In the genomic region with DNA sequence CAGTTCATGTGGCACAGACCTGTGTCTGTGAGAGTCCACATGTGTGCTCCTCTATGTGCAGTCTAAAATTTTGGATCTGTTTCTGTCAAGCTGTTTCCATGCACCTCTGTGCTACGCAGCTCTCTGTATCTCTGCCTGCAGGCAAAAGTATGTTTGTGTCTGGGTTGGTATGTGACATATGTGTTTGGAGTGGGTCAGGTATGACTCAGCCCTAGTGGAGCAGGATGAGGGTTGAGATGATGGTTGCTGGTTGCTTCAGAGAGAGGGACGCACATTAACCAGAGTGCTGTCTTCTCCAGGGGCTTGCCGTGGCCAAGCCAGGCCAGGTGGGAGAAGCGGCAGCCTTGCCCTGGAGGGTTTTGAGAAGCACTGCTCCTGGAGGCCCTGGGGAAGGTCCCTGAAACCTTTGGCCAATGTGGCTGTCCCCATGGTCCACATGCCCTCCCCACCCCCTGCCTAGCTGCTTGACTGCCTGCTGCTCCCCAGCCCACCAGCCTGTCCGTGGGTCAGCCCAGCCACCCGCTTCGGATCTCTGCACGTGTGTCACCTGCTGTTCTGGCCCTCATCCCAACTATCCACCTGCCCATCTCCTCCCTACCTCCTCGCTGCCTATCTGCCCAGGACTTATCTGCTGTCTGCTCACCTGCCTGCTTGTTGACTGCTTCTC, we compare ENCODE assay signal across 1 cellular context.
TF ChIP-seq lines count a peak whose summit lies in the region.

No MANE protein-coding gene starts in this region.

TF ChIP-seq in IMR-90, 13 proteins besides CTCF, POLR2A, EP300 and RAD21 (continued from another document):
- TF ChIP-seq, protein P1, sequence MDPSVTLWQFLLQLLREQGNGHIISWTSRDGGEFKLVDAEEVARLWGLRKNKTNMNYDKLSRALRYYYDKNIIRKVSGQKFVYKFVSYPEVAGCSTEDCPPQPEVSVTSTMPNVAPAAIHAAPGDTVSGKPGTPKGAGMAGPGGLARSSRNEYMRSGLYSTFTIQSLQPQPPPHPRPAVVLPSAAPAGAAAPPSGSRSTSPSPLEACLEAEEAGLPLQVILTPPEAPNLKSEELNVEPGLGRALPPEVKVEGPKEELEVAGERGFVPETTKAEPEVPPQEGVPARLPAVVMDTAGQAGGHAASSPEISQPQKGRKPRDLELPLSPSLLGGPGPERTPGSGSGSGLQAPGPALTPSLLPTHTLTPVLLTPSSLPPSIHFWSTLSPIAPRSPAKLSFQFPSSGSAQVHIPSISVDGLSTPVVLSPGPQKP (IDR thresholded peaks at IDR 0.05; ENCODE audit: borderline replicate concordance, low read depth, low read length), result no peak
- TF ChIP-seq BHLHE40 (IDR thresholded peaks at IDR 0.05; ENCODE audit: low read depth, low read length) (no peak), CHD1 (IDR thresholded peaks at IDR 0.05; ENCODE audit: low read depth, low read length) (no peak), RCOR1 (IDR thresholded peaks at IDR 0.05; ENCODE audit: insufficient replicate concordance, low read length) (no peak), NFE2L2 (IDR thresholded peaks at IDR 0.05; ENCODE audit: low read depth, low read length) (0 out of 2 replicates have a peak, but pooled peaks have one; percentile 53), MXI1 (IDR thresholded peaks at IDR 0.05; ENCODE audit: borderline replicate concordance, low read depth, low read length) (no peak), FOS (IDR thresholded peaks at IDR 0.05; ENCODE audit: low read depth, low read length) (peak; percentile 66), MAFK (IDR thresholded peaks at IDR 0.05; ENCODE audit: low read depth, low read length) (no peak)
- TF ChIP-seq, protein P2, sequence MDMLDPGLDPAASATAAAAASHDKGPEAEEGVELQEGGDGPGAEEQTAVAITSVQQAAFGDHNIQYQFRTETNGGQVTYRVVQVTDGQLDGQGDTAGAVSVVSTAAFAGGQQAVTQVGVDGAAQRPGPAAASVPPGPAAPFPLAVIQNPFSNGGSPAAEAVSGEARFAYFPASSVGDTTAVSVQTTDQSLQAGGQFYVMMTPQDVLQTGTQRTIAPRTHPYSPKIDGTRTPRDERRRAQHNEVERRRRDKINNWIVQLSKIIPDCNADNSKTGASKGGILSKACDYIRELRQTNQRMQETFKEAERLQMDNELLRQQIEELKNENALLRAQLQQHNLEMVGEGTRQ (IDR thresholded peaks at IDR 0.05; ENCODE audit: low read depth, low read length), result no peak
